In the genomic region with DNA sequence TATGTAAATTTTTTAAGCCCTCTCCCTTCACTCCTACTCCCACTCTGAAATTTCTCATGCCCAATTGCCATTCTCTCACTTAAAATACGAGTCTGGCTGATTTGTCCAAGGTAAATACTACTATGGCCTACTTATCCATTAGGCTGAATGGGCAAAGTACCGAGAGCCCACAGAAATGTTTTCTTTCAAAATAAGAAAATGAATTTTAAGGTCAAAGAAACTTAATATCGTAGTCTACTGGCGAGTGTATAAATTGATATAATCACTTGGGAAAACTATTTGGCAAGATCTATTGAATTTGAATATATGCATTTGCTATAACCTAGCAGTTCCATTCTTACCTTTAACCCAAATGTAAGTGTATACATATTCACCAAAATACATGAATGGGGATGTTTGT, we compare ENCODE assay signal across 8 cellular contexts. TPM values are rescaled to one million over a fixed set of nuclear protein-coding genes. Genes with fewer than 3 reads are reported as not detected.
A peak's percentile ranks its signal among the peaks of the same experiment; 100 is the strongest.
DNase-seq lines count a peak whose midpoint lies in the region; ATAC-seq and TF ChIP-seq lines count a peak whose summit lies in the region.

No MANE protein-coding gene starts in this region.

- peaks cover 25% of the 10 kb centered on the region for H3K4me1 Mint-ChIP-seq in CD4-positive, alpha-beta T cell (ENCODE audit: low read depth)
- H3K4me1 Mint-ChIP-seq in effector memory CD8-positive, alpha-beta T cell (ENCODE audit: low read depth in 2 of 2), result peaks cover 10 to 13% of the 10 kb centered on the region in 2 donors
- H3K4me1 Mint-ChIP-seq in neural crest cell, result peaks cover 23% of the 10 kb centered on the region

- POLR2A ChIA-PET in CD4-positive, alpha-beta T cell (lab: Charles Lee), result interaction anchor here (1.0 kb wide), 1 partner anchor 33 kb away, joined by 4 read pairs; the partner anchor contains the start of gene ZNF45

- H3K9me3 ChIP-seq in CD4-positive, alpha-beta T cell (ENCODE audit: control insufficient read depth, low read length), result peaks cover 40% of the 10 kb centered on the region
- H3K9me3 ChIP-seq in Karpas-422 (ENCODE audit: low read length) (peaks cover 4% of the 10 kb centered on the region; the same call in 1 of the 2 replicates), colonic mucosa (no peaks in the 10 kb centered on the region)

- H3K27ac Mint-ChIP-seq in CD4-positive, alpha-beta T cell, result no peak overlapping the region
- no peak overlapping the region for H3K27ac Mint-ChIP-seq in effector memory CD8-positive, alpha-beta T cell
- H3K27ac Mint-ChIP-seq in neural crest cell (ENCODE audit: unreplicated experiment), result no peak overlapping the region

- peaks cover 4% of the 10 kb centered on the region for H3K4me1 ChIP-seq in Karpas-422 (ENCODE audit: low read length)
- H3K4me1 ChIP-seq in colonic mucosa, result no peaks in the 10 kb centered on the region

- H3K9ac ChIP-seq in Karpas-422 (ENCODE audit: low read length) (no peak overlapping the region), colonic mucosa (ENCODE audit: low read depth in 2 of 2, low read length in 2 of 2) (no peak overlapping the region)

- no peak overlapping the region for H3K27ac ChIP-seq in CD4-positive, alpha-beta T cell (ENCODE audit: low read depth, low read length)
- H3K27ac ChIP-seq in Karpas-422 (ENCODE audit: low read length) (no peak overlapping the region), colonic mucosa (no peak overlapping the region)

- peak overlapping the region; percentile 91 for H3K4me3 Mint-ChIP-seq in CD4-positive, alpha-beta T cell
- peak overlapping the region; percentile 85 to 90 for H3K4me3 Mint-ChIP-seq in effector memory CD8-positive, alpha-beta T cell
- peak overlapping the region; percentile 98 for H3K4me3 Mint-ChIP-seq in neural crest cell

- H3K79me2 ChIP-seq in Karpas-422 (ENCODE audit: low read length), result no peaks in the 10 kb centered on the region

- ATAC-seq in CD4-positive, alpha-beta T cell (ENCODE audit: poor library complexity), result no peak
- no peak for ATAC-seq in effector memory CD8-positive, alpha-beta T cell (replicated peaks)
- ATAC-seq in HG03196 (IDR thresholded peaks at IDR 0.05; ENCODE audit: unreplicated experiment) (no peak), omental fat pad (ENCODE audit: low FRiP score) (no peak)

- H3K27me3 ChIP-seq in CD4-positive, alpha-beta T cell (ENCODE audit: control insufficient read depth, insufficient read depth, low read length), result no peaks in the 10 kb centered on the region
- no peaks in the 10 kb centered on the region for H3K27me3 ChIP-seq in Karpas-422 (ENCODE audit: low read length)
- no peaks in the 10 kb centered on the region for H3K27me3 ChIP-seq in colonic mucosa

- H2AFZ ChIP-seq in Karpas-422 (ENCODE audit: low read length), result no peak overlapping the region

- peaks cover 80% of the 10 kb centered on the region for H3K36me3 Mint-ChIP-seq in CD4-positive, alpha-beta T cell (ENCODE audit: low read depth)
- H3K36me3 Mint-ChIP-seq in effector memory CD8-positive, alpha-beta T cell (ENCODE audit: insufficient read depth), result peaks cover 3% of the 10 kb centered on the region
- H3K36me3 Mint-ChIP-seq in neural crest cell (ENCODE audit: low read depth), result peaks cover 50% of the 10 kb centered on the region

- CTCF ChIA-PET in CD4-positive, alpha-beta T cell (lab: Charles Lee), result no interaction called here

- intact Hi-C loops in CD4-positive, alpha-beta T cell (cut with DNase I, micrococcal nuclease), result loop anchor here in 1 of 2 experiments (5.0 kb wide), 1 partner anchor 305 kb away; no protein-coding TSS in a partner anchor
- intact Hi-C loops in colonic mucosa (cut with DNase I), result no loop called here

- no peaks in the 10 kb centered on the region for H4K20me1 ChIP-seq in Karpas-422 (ENCODE audit: insufficient read depth, low read depth, low read length)

- H3K4me3 ChIP-seq in Karpas-422 (ENCODE audit: low read length) (peak overlapping the region; percentile 64), colonic mucosa (no peak overlapping the region)

- H3K27me3 Mint-ChIP-seq in CD4-positive, alpha-beta T cell, result no peaks in the 10 kb centered on the region
- no peaks in the 10 kb centered on the region for H3K27me3 Mint-ChIP-seq in effector memory CD8-positive, alpha-beta T cell
- no peaks in the 10 kb centered on the region for H3K27me3 Mint-ChIP-seq in neural crest cell (ENCODE audit: low read depth)

- no peak overlapping the region for H3K4me2 ChIP-seq in Karpas-422 (ENCODE audit: low read depth, low read length, poor library complexity, severe bottlenecking)

- H3K9me3 Mint-ChIP-seq in CD4-positive, alpha-beta T cell, result peaks cover 25% of the 10 kb centered on the region
- H3K9me3 Mint-ChIP-seq in effector memory CD8-positive, alpha-beta T cell, result peaks cover 19 to 45% of the 10 kb centered on the region in 2 donors
- H3K9me3 Mint-ChIP-seq in neural crest cell, result peaks cover 39% of the 10 kb centered on the region

- no peaks in the 10 kb centered on the region for H3K9me2 ChIP-seq in Karpas-422 (replicated peaks; ENCODE audit: insufficient read depth, low read length)

- no peaks in the 10 kb centered on the region for H3K36me3 ChIP-seq in Karpas-422 (ENCODE audit: insufficient read depth, low read length)
- no peaks in the 10 kb centered on the region for H3K36me3 ChIP-seq in colonic mucosa

- no peak for DNase-seq in CD4-positive, alpha-beta T cell
- DNase-seq in Karpas-422 (no peak), neural crest cell (ENCODE audit: low read depth, low spot score) (no peak), omental fat pad (ENCODE audit: low spot score) (no peak), colonic mucosa (no peak), NCI-H1417 (lab: John Stamatoyannopoulos, UW) (no peak)
- DNase-seq in effector memory CD8-positive, alpha-beta T cell, result no peak

- no peak for TF ChIP-seq CTCF in CD4-positive, alpha-beta T cell (IDR thresholded peaks at IDR 0.05)
- no peak for TF ChIP-seq CTCF in neural crest cell (conservative IDR thresholded peaks at IDR 0.05)
- TF ChIP-seq CTCF in omental fat pad (IDR thresholded peaks at IDR 0.05), result no peak
- no peak for TF ChIP-seq CTCF in colonic mucosa (IDR thresholded peaks at IDR 0.05)

RNA-seq across cellular contexts. Expression of gene ZNF404, which starts 18.6 kb away (rescaled TPM):
- total RNA-seq in CD4-positive, alpha-beta T cell, result under 1 TPM; 0.58 to 0.64 TPM
- 0.22 and 2.6 TPM in 2 replicates for total RNA-seq in Karpas-422 (2014; rRNA removed; shearing (Covaris generic); ENCODE audit: low replicate concordance)
- total RNA-seq in neural crest cell (3.5 and 3.8 TPM in 2 replicates), omental fat pad (1 to 10 TPM in 2 of 4 donors, under 1 TPM in 2; 0.63 to 2.0 (median 1.3) TPM), colonic mucosa (1 to 10 TPM; 1.1 to 1.6 TPM)

RNA-seq across cellular contexts. Expression of gene ZNF45, which starts 32.7 kb away (rescaled TPM):
- total RNA-seq in CD4-positive, alpha-beta T cell, result 1 to 10 TPM; 4.0 to 4.6 TPM
- total RNA-seq in Karpas-422 (2014; rRNA removed; shearing (Covaris generic); ENCODE audit: low replicate concordance), result 17.5 and 21.7 TPM in 2 replicates
- 21.6 and 22.9 TPM in 2 replicates for total RNA-seq in neural crest cell
- total RNA-seq in omental fat pad, result 10 to 100 TPM in 2 of 4 donors, 1 to 10 TPM in 2; 5.4 to 17.2 (median 12.3) TPM
- total RNA-seq in colonic mucosa, result 1 to 10 TPM; 8.1 to 8.7 TPM

RNA-seq across cellular contexts. Expression of gene ZNF221, which starts 48.6 kb away (rescaled TPM):
- under 1 TPM; 0.34 to 0.41 TPM for total RNA-seq in CD4-positive, alpha-beta T cell
- 0.19 TPM in 1 of 2 replicates, not detected in the other for total RNA-seq in Karpas-422 (2014; rRNA removed; shearing (Covaris generic); ENCODE audit: low replicate concordance)
- total RNA-seq in neural crest cell (11.6 and 14.3 TPM in 2 replicates), omental fat pad (1 to 10 TPM; 2.2 to 6.8 (median 4.0) TPM), colonic mucosa (1 to 10 TPM; 2.0 to 2.1 TPM)
